In genomic region chr1:84061336-84061735, GRCh38 we compare ENCODE assay signal across 24 cellular contexts.
"Had no signal": no experiment of that assay in that cellular context is flagged by ENCODE, and none has a peak within 500 bp of the region (broad histone marks: within the 10 kb centered on the region; RNA-seq: fewer than 3 reads in every experiment).

No MANE protein-coding gene starts in this region.

- FAIRE-seq: small intestine, urothelium cell line had no signal

- H3K79me2 ChIP-seq: parathyroid adenoma had no signal

- H3K9me3 ChIP-seq: ovary, psoas muscle, right lobe of liver, sigmoid colon, stomach, thoracic aorta, thyroid gland, tibial nerve, upper lobe of left lung, vagina had no signal

- H3K27ac ChIP-seq: neural progenitor cell, ovary, parathyroid adenoma, psoas muscle, right lobe of liver, sigmoid colon, stomach, thoracic aorta, tibial nerve, upper lobe of left lung, vagina had no signal

- DNase-seq: occipital lobe; ovary; posterior cingulate gyrus; psoas muscle; right cardiac atrium; right lobe of liver; sigmoid colon; small intestine; stimulated activated CD4-positive, alpha-beta T cell treated with anti-CD3 and anti-CD28 coated beads, Interleukin-15, amount 100 ng/mL, for 24 hours; stimulated activated CD4-positive, alpha-beta T cell treated with anti-CD3 and anti-CD28 coated beads, Interleukin-2, amount 100 ng/mL, for 24 hours; stimulated activated CD4-positive, alpha-beta T cell treated with anti-CD3 and anti-CD28 coated beads, Interleukin-2, amount 100 ng/mL, for 48 hours; stimulated activated CD4-positive, alpha-beta T cell treated with anti-CD3 and anti-CD28 coated beads, Interleukin-4, amount 100 ng/mL, for 24 hours; stimulated activated naive B cell treated with anti-CD40 and anti-IgM and Interleukin-4, amounts not matched to agents 10 μg/mL and 1 μg/mL and 100 μg/mL, for 72 hours; stimulated activated naive CD4-positive, alpha-beta T cell treated with Interleukin-2 at 50 U/mL for 16 hours; stomach; trophoblast cell; upper lobe of left lung had no signal

- H3K27me3 ChIP-seq: neural progenitor cell, ovary, right lobe of liver, sigmoid colon, thyroid gland, tibial nerve, upper lobe of left lung, vagina had no signal

- H3K4me1 ChIP-seq: neural progenitor cell, parathyroid adenoma, psoas muscle, right lobe of liver, sigmoid colon, stomach, tibial nerve, upper lobe of left lung, vagina had no signal

- H2AFZ ChIP-seq: neural progenitor cell, parathyroid adenoma had no signal

- H3K4me3 ChIP-seq: neural progenitor cell, ovary, psoas muscle, right lobe of liver, sigmoid colon, stomach, thoracic aorta, thyroid gland, tibial nerve, upper lobe of left lung, vagina had no signal

- H3K36me3 ChIP-seq: neural progenitor cell, ovary, right lobe of liver, sigmoid colon, stomach, thoracic aorta, thyroid gland, tibial nerve, upper lobe of left lung, vagina had no signal

- H3K9ac ChIP-seq: neural progenitor cell, parathyroid adenoma had no signal

- H3K4me2 ChIP-seq: neural progenitor cell had no signal
